Comparison of ENCODE assay signal across 8 cellular contexts in genomic region chr14:61025239-61026223, GRCh38. TPM values are rescaled to one million over a fixed set of nuclear protein-coding genes. Genes with fewer than 3 reads are reported as not detected.
DNase-seq lines count a peak whose midpoint lies in the region; ATAC-seq, FAIRE-seq and TF ChIP-seq lines count a peak whose summit lies in the region.

No MANE protein-coding gene starts in this region.

- H3K27me3 ChIP-seq in ACC112 (ENCODE audit: insufficient read depth, low read length), result no peaks in the 10 kb centered on the region
- H3K27me3 ChIP-seq in Peyer's patch, result no peaks in the 10 kb centered on the region
- H3K27me3 ChIP-seq in pancreas, result no peaks in the 10 kb centered on the region

- FAIRE-seq in pancreas (lab: Jason Lieb, UNC) (peak; percentile 95), urothelium cell line (lab: Jason Lieb, UNC) (no peak)

- TF ChIP-seq CTCF in Peyer's patch (IDR thresholded peaks at IDR 0.05), result peak; percentile 52 to 88 (median 81)
- TF ChIP-seq CTCF in pancreas (IDR thresholded peaks at IDR 0.05), result peak; percentile 55 to 85 (median 62)

- ATAC-seq in GM18511 (IDR thresholded peaks at IDR 0.05; ENCODE audit: unreplicated experiment) (peak; percentile 66), pancreas (peak in 3 of 4 donors; percentile 81 to 90 (median 85))

- H3K9me3 ChIP-seq in Peyer's patch, result no peaks in the 10 kb centered on the region
- no peaks in the 10 kb centered on the region for H3K9me3 ChIP-seq in pancreas

- DNase-seq in LoVo (ENCODE audit: low spot score) (peak; percentile 73), Peyer's patch (peak in 2 of 3 donors; percentile 30 to 78), germinal center (ENCODE audit: low spot score) (peak; percentile 41), pancreas (peak in 5 of 6 donors; percentile 24 to 59 (median 33)), urothelium cell line (ENCODE audit: low spot score) (peak; percentile 71)
- DNase-seq in activated effector memory CD4-positive, alpha-beta T cell treated with Interleukin-2 at 50 U/mL for 16 hours, result peak; percentile 12

- intact Hi-C loops in pancreas (cut with DNase I), result no loop called here

- H3K27ac ChIP-seq in ACC112 (ENCODE audit: low read depth, low read length), result peak overlapping the region; percentile 74
- no peak overlapping the region for H3K27ac ChIP-seq in Peyer's patch
- no peak overlapping the region for H3K27ac ChIP-seq in pancreas

- H2AFZ ChIP-seq in ACC112 (ENCODE audit: low read length, unreplicated experiment), result no peak overlapping the region

- H3K79me2 ChIP-seq in ACC112 (ENCODE audit: control insufficient read depth, insufficient read depth, low read length, unreplicated experiment), result peaks cover 2% of the 10 kb centered on the region

- H3K4me3 ChIP-seq in ACC112 (ENCODE audit: low read depth, low read length) (peak overlapping the region; percentile 51), Peyer's patch (no peak overlapping the region), pancreas (no peak overlapping the region)

- 49 to 52% methylated on average over 7 of the region's 7 CpGs for WGBS in pancreas, 2 donors

- no peak for TF ChIP-seq POLR2A in Peyer's patch (IDR thresholded peaks at IDR 0.05)

- H3K36me3 ChIP-seq in ACC112 (ENCODE audit: insufficient read depth, low read length) (no peaks in the 10 kb centered on the region), Peyer's patch (no peaks in the 10 kb centered on the region), pancreas (no peaks in the 10 kb centered on the region)

- H3K4me1 ChIP-seq in ACC112 (ENCODE audit: control insufficient read depth, insufficient read depth, low read length, unreplicated experiment), result peaks cover 36% of the 10 kb centered on the region
- no peaks in the 10 kb centered on the region for H3K4me1 ChIP-seq in Peyer's patch
- no peaks in the 10 kb centered on the region for H3K4me1 ChIP-seq in pancreas

RNA-seq across cellular contexts. Expression of gene SLC38A6, which starts 44.5 kb away (rescaled TPM):
- total RNA-seq in Peyer's patch (10 to 100 TPM in 3 of 4 donors, 1 to 10 TPM in 1; 8.0 to 38.8 (median 15.1) TPM), pancreas (1 to 10 TPM; 2.2 to 8.6 (median 4.0) TPM)
- 1 to 10 TPM; 6.0 to 7.5 TPM for polyA plus RNA-seq in pancreas

RNA-seq across cellular contexts. Expression of gene TRMT5, which starts 44.7 kb away (rescaled TPM):
- 10 to 100 TPM in 1 of 4 donors, 1 to 10 TPM in 3; 4.0 to 11.0 (median 5.0) TPM for total RNA-seq in Peyer's patch
- total RNA-seq in pancreas, result 10 to 100 TPM in 1 of 6 donors, 1 to 10 TPM in 5; 6.2 to 10.0 (median 7.8) TPM
- 1 to 10 TPM; 2.3 to 3.9 TPM for polyA plus RNA-seq in pancreas

Comparison
In these comparisons a context has a peak if more than half of its experiments do, and no peak if none do; other contexts are left out.
1. DNase-seq: peak in every context shown above with its lines; median percentile 73 in LoVo; 71 in urothelium cell line; 54 in Peyer's patch; 41 in germinal center; 33 in pancreas; 12 in activated effector memory CD4-positive, alpha-beta T cell treated with Interleukin-2 at 50 U/mL for 16 hours.